1 cellular context compared by ENCODE assay signal in the genomic region with DNA sequence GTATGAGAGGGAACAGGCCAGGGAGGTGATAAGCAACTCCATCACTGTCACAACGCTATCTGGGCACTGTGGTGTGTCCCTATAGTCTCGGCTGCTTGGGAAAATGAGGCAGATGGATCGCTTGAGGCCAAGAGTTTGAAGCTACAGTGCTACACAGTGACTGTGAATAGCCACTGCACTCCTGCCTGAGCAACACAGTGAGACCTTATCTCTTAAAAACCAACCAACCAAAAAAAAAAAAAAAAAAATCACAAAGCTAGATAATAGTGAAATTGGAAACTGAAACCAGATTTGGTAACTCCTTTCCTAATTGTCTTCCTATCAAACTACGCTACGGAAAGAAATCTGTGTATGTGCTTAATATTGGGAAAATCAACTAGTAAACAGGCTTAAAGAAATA.
TF ChIP-seq lines count a peak whose summit lies in the region.

No MANE protein-coding gene starts in this region.

TF ChIP-seq in HEK293, 187 proteins besides CTCF, POLR2A, EP300 and RAD21 (continued from another document):
- TF ChIP-seq, protein P1, sequence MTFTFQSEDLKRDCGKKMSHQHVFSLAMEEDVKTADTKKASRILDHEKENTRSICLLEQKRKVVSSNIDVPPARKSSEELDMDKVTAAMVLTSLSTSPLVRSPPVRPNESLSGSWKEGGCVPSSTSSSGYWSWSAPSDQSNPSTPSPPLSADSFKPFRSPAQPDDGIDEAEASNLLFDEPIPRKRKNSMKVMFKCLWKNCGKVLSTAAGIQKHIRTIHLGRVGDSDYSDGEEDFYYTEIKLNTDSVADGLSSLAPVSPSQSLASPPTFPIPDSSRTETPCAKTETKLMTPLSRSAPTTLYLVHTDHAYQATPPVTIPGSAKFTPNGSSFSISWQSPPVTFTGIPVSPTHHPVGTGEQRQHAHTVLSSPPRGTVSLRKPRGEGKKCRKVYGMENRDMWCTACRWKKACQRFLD (tag by site-specific recombination; IDR thresholded peaks at IDR 0.05) = no peak
- no peak for TF ChIP-seq AEBP2 (tag by site-specific recombination; IDR thresholded peaks at IDR 0.05; ENCODE audit: borderline replicate concordance)
- no peak for TF ChIP-seq ZNF248 (tag by site-specific recombination; IDR thresholded peaks at IDR 0.05)
- no peak for TF ChIP-seq ZNF274 (IDR thresholded peaks at IDR 0.05; ENCODE audit: low read length)
- TF ChIP-seq ZNF274 (tag by site-specific recombination; IDR thresholded peaks at IDR 0.05; ENCODE audit: borderline replicate concordance) = no peak
- TF ChIP-seq SCRT2 (tag by site-specific recombination; IDR thresholded peaks at IDR 0.05) = 0 out of 2 replicates have a peak, but pooled peaks have one; percentile 11
TF ChIP-seq in HEK293: peak in this region for 12.
